ENCODE assay signal across 22 cellular contexts in genomic region chr18:44411277-44411900, GRCh38.
DNase-seq lines count a peak whose midpoint lies in the region; ATAC-seq, FAIRE-seq and TF ChIP-seq lines count a peak whose summit lies in the region.
"Had no signal": no experiment of that assay in that cellular context is flagged by ENCODE, and none has a peak within 500 bp of the region (broad histone marks: within the 10 kb centered on the region; RNA-seq: fewer than 3 reads in every experiment).

No MANE protein-coding gene starts in this region.

- H3K4me2 ChIP-seq in GM23248 (ENCODE audit: unreplicated experiment): no peak overlapping the region
- H3K4me2 ChIP-seq: A549, PC-9 had no signal

- no peaks in the 10 kb centered on the region for H3K9me3 ChIP-seq in GM23248 (ENCODE audit: low read depth)
- no peaks in the 10 kb centered on the region for H3K9me3 ChIP-seq in upper lobe of right lung
- H3K9me3 ChIP-seq: A549, SJCRH30 had no signal

- TF ChIP-seq CTCF in bronchial epithelial cell (IDR thresholded peaks at IDR 0.05; ENCODE audit: insufficient read depth, low read length, severe bottlenecking) (no peak), fibroblast of mammary gland (conservative IDR thresholded peaks at IDR 0.05; ENCODE audit: control insufficient read depth, insufficient read depth, low read depth, low read length) (no peak), GM10248 (IDR thresholded peaks at IDR 0.05; ENCODE audit: control extremely low read depth, extremely low read depth, low read depth, missing control alignments) (no peak), upper lobe of right lung (IDR thresholded peaks at IDR 0.05) (no peak)

- H3K9ac ChIP-seq in GM23248: no peak overlapping the region

- no peaks in the 10 kb centered on the region for H3K9me2 ChIP-seq in GM23248 (ENCODE audit: insufficient read depth)

- DNase-seq in GM23248 (peak; percentile 27), bronchial epithelial cell (ENCODE audit: low read depth) (peak; percentile 65), fibroblast of mammary gland (ENCODE audit: low read depth) (peak; percentile 38), myocyte (ENCODE audit: low read depth) (peak; percentile 2), GM10248 (ENCODE audit: extremely low spot score) (no peak), upper lobe of right lung (no peak)
- DNase-seq: C1 segment of cervical spinal cord, DND-41, H9, NCI-H1417 treated with DMSO at 0.1 percent for 48 hours, NCI-H1930, NCI-H748 treated with DMSO at 0.1 percent for 48 hours, PC-9, SJCRH30 had no signal

- H3K36me3 ChIP-seq in GM23248 (ENCODE audit: low read depth) (no peaks in the 10 kb centered on the region), bronchial epithelial cell (ENCODE audit: control insufficient read depth, insufficient read depth, low read length) (no peaks in the 10 kb centered on the region), upper lobe of right lung (no peaks in the 10 kb centered on the region)
- H3K36me3 ChIP-seq: SJCRH30 had no signal

- in situ Hi-C loops in GM23248 (cut with MboI): no loop called here

- H3K27ac ChIP-seq in GM23248 (no peak overlapping the region), upper lobe of right lung (no peak overlapping the region)
- H3K27ac ChIP-seq: A549, HL-60, PC-9, SJCRH30 had no signal

- no peaks in the 10 kb centered on the region for H3K79me2 ChIP-seq in GM23248 (ENCODE audit: insufficient read depth)

- no peak overlapping the region for H2AFZ ChIP-seq in GM23248
- H2AFZ ChIP-seq: PC-9 had no signal

- no peak for FAIRE-seq in bronchial epithelial cell (lab: Jason Lieb, UNC)
- FAIRE-seq: A549, G401.6, GM12891, GM19239, HTR-8/SVneo had no signal

- intact Hi-C loops in upper lobe of right lung (cut with DNase I): no loop called here

- CTCF ChIA-PET in GM10248 (lab: Yijun Ruan, JAX): no interaction called here

- ATAC-seq in GM21390 (IDR thresholded peaks at IDR 0.05; ENCODE audit: unreplicated experiment) (no peak), GM18858 (IDR thresholded peaks at IDR 0.05; ENCODE audit: unreplicated experiment) (no peak), upper lobe of right lung (no peak)
- ATAC-seq: A549 had no signal

- POLR2A ChIA-PET in GM10248 (lab: Yijun Ruan, JAX): no interaction called here

- H3K4me3 ChIP-seq in GM23248 (no peak overlapping the region), bronchial epithelial cell (ENCODE audit: low read depth, low read length) (no peak overlapping the region), fibroblast of mammary gland (ENCODE audit: control insufficient read depth, low read depth, low read length) (no peak overlapping the region), upper lobe of right lung (no peak overlapping the region)
- H3K4me3 ChIP-seq: A549, PC-9, SJCRH30 had no signal

- no peaks in the 10 kb centered on the region for H3F3A ChIP-seq in GM23248 (ENCODE audit: insufficient read depth)

- H3K4me1 ChIP-seq in GM23248 (ENCODE audit: insufficient read depth) (no peaks in the 10 kb centered on the region), upper lobe of right lung (no peaks in the 10 kb centered on the region)
- H3K4me1 ChIP-seq: A549, SJCRH30 had no signal

- H4K20me1 ChIP-seq in GM23248 (ENCODE audit: insufficient read depth): no peaks in the 10 kb centered on the region

- H3K27me3 ChIP-seq in GM23248 (replicated peaks; ENCODE audit: insufficient read depth) (no peaks in the 10 kb centered on the region), bronchial epithelial cell (ENCODE audit: control insufficient read depth, insufficient read depth, low read length) (no peaks in the 10 kb centered on the region), upper lobe of right lung (no peaks in the 10 kb centered on the region)
- H3K27me3 ChIP-seq: SJCRH30 had no signal

Comparison
In these comparisons a context has a peak if more than half of its experiments do, and no peak if none do; other contexts are left out.
1. DNase-seq: peak in GM23248 (single experiment), bronchial epithelial cell (single experiment), fibroblast of mammary gland (single experiment) and myocyte (single experiment); none in GM10248 (single experiment) and upper lobe of right lung (single experiment).